ENCODE assay signal across 1 cellular context in the genomic region with DNA sequence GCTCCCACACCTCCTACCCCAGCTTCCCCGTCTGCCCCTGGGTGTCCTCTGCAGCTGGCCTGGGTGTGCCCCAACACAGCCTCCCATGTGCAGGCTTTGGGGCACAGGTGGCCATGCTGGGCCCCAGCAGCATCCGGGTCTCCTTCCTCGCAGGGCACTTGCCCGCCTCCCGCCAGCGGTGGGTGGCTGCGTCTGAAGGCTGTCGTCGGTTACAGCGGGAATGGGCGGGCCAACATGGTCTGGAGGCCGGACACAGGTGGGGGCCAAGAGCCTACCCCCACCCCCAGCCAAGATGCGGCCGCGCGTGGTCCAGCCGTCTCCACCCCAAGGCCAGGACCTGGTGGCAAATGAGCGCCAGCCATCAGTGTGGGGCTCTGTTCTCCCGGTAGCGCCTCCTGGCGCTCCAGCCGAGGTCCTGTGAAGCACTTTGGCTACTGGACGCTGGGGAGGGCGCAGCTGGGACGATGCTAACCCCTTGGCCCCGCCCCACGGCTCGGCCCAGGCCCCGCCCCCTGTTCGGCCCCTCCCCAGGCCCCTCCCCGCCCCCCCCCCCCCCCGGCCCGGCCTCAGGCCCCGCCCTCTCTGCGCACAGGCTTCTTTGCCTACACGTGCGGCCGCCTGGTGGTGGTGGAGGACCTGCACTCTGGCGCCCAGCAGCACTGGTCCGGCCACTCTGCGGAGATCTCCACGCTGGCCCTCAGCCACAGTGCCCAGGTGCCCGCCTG.
TF ChIP-seq lines count a peak whose summit lies in the region.

No MANE protein-coding gene starts in this region.

TF ChIP-seq in SK-N-SH treated with all-trans-retinoic acid at 6 μM for 48 hours, 23 proteins besides CTCF, POLR2A, EP300 and RAD21 (continued from another document):
- TF ChIP-seq, protein P1, sequence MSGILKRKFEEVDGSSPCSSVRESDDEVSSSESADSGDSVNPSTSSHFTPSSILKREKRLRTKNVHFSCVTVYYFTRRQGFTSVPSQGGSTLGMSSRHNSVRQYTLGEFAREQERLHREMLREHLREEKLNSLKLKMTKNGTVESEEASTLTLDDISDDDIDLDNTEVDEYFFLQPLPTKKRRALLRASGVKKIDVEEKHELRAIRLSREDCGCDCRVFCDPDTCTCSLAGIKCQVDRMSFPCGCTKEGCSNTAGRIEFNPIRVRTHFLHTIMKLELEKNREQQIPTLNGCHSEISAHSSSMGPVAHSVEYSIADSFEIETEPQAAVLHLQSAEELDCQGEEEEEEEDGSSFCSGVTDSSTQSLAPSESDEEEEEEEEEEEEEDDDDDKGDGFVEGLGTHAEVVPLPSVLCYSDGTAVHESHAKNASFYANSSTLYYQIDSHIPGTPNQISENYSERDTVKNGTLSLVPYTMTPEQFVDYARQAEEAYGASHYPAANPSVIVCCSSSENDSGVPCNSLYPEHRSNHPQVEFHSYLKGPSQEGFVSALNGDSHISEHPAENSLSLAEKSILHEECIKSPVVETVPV (CRISPR knock-in tag; IDR thresholded peaks at IDR 0.05) = no peak
- TF ChIP-seq, protein P2, sequence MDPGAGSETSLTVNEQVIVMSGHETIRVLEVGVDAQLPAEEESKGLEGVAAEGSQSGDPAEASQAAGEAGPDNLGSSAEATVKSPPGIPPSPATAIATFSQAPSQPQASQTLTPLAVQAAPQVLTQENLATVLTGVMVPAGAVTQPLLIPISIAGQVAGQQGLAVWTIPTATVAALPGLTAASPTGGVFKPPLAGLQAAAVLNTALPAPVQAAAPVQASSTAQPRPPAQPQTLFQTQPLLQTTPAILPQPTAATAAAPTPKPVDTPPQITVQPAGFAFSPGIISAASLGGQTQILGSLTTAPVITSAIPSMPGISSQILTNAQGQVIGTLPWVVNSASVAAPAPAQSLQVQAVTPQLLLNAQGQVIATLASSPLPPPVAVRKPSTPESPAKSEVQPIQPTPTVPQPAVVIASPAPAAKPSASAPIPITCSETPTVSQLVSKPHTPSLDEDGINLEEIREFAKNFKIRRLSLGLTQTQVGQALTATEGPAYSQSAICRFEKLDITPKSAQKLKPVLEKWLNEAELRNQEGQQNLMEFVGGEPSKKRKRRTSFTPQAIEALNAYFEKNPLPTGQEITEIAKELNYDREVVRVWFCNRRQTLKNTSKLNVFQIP (CRISPR knock-in tag; IDR thresholded peaks at IDR 0.05; ENCODE audit: borderline replicate concordance, low read depth) = no peak
